In genomic region chr5:177426566-177427210, GRCh38 we compare ENCODE assay signal across 8 cellular contexts. TPM values are rescaled to one million over a fixed set of nuclear protein-coding genes. Genes with fewer than 3 reads are reported as not detected.
DNase-seq lines count a peak whose midpoint lies in the region; ATAC-seq and TF ChIP-seq lines count a peak whose summit lies in the region.

Gene GRK6 (plus strand): TSS chr5:177426676. CDS start chr5:177426846, 170 bp downstream.

- H3K4me3 ChIP-seq in brain microvascular endothelial cell (ENCODE audit: low read depth, low read length) = peak within 1 kb of the TSS; percentile 69

- DNase-seq in AG20443 (ENCODE audit: low spot score) (peak; percentile 68), brain microvascular endothelial cell (peak; percentile 10), iPS-NIHi11 (ENCODE audit: low spot score) (peak; percentile 100), HCEC 1CT (no peak)
- peak; percentile 52 to 58 for DNase-seq in stimulated activated CD4-positive, alpha-beta T cell treated with anti-CD3 and anti-CD28 coated beads, Interleukin-15, amount 100 ng/mL, for 1 hour (ENCODE audit: low read depth in 1 of 2, low spot score in 1 of 2)

- ATAC-seq in GM19035 (IDR thresholded peaks at IDR 0.05; ENCODE audit: unreplicated experiment) (peak; percentile 8), HG03432 (IDR thresholded peaks at IDR 0.05; ENCODE audit: unreplicated experiment) (peak; percentile 3)

- H3K27ac ChIP-seq in brain microvascular endothelial cell = peak within 1 kb of the TSS; percentile 89

- no peak for TF ChIP-seq CTCF in brain microvascular endothelial cell (IDR thresholded peaks at IDR 0.05; ENCODE audit: low read depth, low read length, missing control alignments)

- no peaks in the 10 kb centered on the region for H3K27me3 ChIP-seq in brain microvascular endothelial cell (replicated peaks)

- H3K36me3 ChIP-seq in brain microvascular endothelial cell (replicated peaks) = peaks cover 2% of the 10 kb centered on the region

- in situ Hi-C loops in brain microvascular endothelial cell (cut with HindIII; ENCODE audit: low pct_ligation_motif_present, low sequenced_read_pairs) = loop anchor here (25.0 kb wide), 1 partner anchor 114 kb away; the partner anchor contains the start of genes MXD3, PRELID1 and RAB24

- intact Hi-C loops in T-helper 2 cell treated with Interferon-gamma antibody and Interleukin-4, amounts not matched to agents 100 ng/mL and 5 ng/mL, for 36 hours (cut with micrococcal nuclease) = loop anchor here (1.0 to 5.0 kb wide), 6 partner anchors 29 to 890 kb away; partner anchors contain the start of genes MXD3, NSD1, PDLIM7 and RNF44

RNA-seq across cellular contexts. Expression of gene GRK6, which starts in this region (rescaled TPM):
- 232 and 239 TPM in 2 replicates for total RNA-seq in T-helper 2 cell treated with Interferon-gamma antibody and Interleukin-4, amounts not matched to agents 100 ng/mL and 5 ng/mL, for 36 hours
